32 cellular contexts compared by ENCODE assay signal in genomic region chr7:84044834-84045233, GRCh38.
"Had no signal": no experiment of that assay in that cellular context is flagged by ENCODE, and none has a peak within 500 bp of the region (broad histone marks: within the 10 kb centered on the region; RNA-seq: fewer than 3 reads in every experiment).

No MANE protein-coding gene starts in this region.

- H3K4me1 Mint-ChIP-seq: activated CD4-positive, alpha-beta T cell treated with anti-CD3 and anti-CD28 coated beads for 36 hours; activated CD4-positive, alpha-beta T cell treated with anti-CD3 and anti-CD28 coated beads, Interleukin-2, amount 10 ng/mL, durations not matched to agents 7 days and 5 days had no signal

- H3K9me3 ChIP-seq: adrenal gland, body of pancreas, breast epithelium, SJCRH30 had no signal

- H3K27ac Mint-ChIP-seq: activated CD4-positive, alpha-beta T cell treated with anti-CD3 and anti-CD28 coated beads for 36 hours; activated CD4-positive, alpha-beta T cell treated with anti-CD3 and anti-CD28 coated beads, Interleukin-2, amount 10 ng/mL, durations not matched to agents 7 days and 5 days; activated CD8-positive, alpha-beta T cell treated with anti-CD3 and anti-CD28 coated beads, Interleukin-2, amount 10 ng/mL, durations not matched to agents 7 days and 5 days; activated naive CD4-positive, alpha-beta T cell treated with anti-CD3 and anti-CD28 coated beads for 36 hours; activated naive CD4-positive, alpha-beta T cell treated with anti-CD3 and anti-CD28 coated beads, Interleukin-2, amount 50 U/mL, for 72 hours; activated T-cell treated with anti-CD3 and anti-CD28 coated beads, Interleukin-2, amount 50 U/mL, for 24 hours; activated T-helper 1 cell treated with anti-CD3 and anti-CD28 coated beads, Interleukin-12 subunit alpha, Interleukin-12 subunit beta, Interleukin-2, Interleukin-4 antibody, amounts not matched to agents 30 ng/mL and 10 ng/mL and 1 ng/mL, durations not matched to agents 14 hours and 24 hours and 36 hours; T-helper 1 cell treated with Interleukin-12 subunit alpha and Interleukin-12 subunit beta and Interleukin-4 antibody, amounts not matched to agents 30 μg/mL and 1 μg/mL, for 36 hours; T-helper 2 cell treated with Interferon-gamma antibody and Interleukin-4, amounts not matched to agents 5 μg/mL and 100 μg/mL, for 36 hours had no signal

- H3K4me3 ChIP-seq: adrenal gland, body of pancreas, breast epithelium, SJCRH30, SK-N-MC had no signal

- H3K27ac ChIP-seq: adrenal gland, body of pancreas, breast epithelium, SJCRH30, SK-N-MC had no signal

- H3K9me3 Mint-ChIP-seq: activated CD4-positive, alpha-beta T cell treated with anti-CD3 and anti-CD28 coated beads, Interleukin-2, amount 10 ng/mL, durations not matched to agents 7 days and 5 days; activated naive CD4-positive, alpha-beta T cell treated with anti-CD3 and anti-CD28 coated beads for 36 hours; activated naive CD4-positive, alpha-beta T cell treated with anti-CD3 and anti-CD28 coated beads, Interleukin-2, amount 50 U/mL, for 72 hours; activated T-cell treated with anti-CD3 and anti-CD28 coated beads, Interleukin-2, amount 50 U/mL, for 24 hours; activated T-helper 1 cell treated with anti-CD3 and anti-CD28 coated beads, Interleukin-12 subunit alpha, Interleukin-12 subunit beta, Interleukin-2, Interleukin-4 antibody, amounts not matched to agents 30 ng/mL and 10 ng/mL and 1 ng/mL, durations not matched to agents 14 hours and 24 hours and 36 hours; T-helper 1 cell treated with Interleukin-12 subunit alpha and Interleukin-12 subunit beta and Interleukin-4 antibody, amounts not matched to agents 30 μg/mL and 1 μg/mL, for 36 hours; T-helper 2 cell treated with Interferon-gamma antibody and Interleukin-4, amounts not matched to agents 5 μg/mL and 100 μg/mL, for 36 hours had no signal

- DNase-seq: activated CD4-positive, alpha-beta T cell treated with anti-CD3 and anti-CD28 coated beads for 36 hours; activated CD4-positive, alpha-beta T cell treated with anti-CD3 and anti-CD28 coated beads, Interleukin-2, amount 10 ng/mL, durations not matched to agents 7 days and 5 days; activated CD4-positive, alpha-beta T cell treated with anti-CD3 and anti-CD28 coated beads, Interleukin-2, amount 50 U/mL, for 48 hours; activated CD8-positive, alpha-beta T cell treated with anti-CD3 and anti-CD28 coated beads, Interleukin-2, amount 10 ng/mL, durations not matched to agents 7 days and 5 days; activated gamma-delta T cell treated with Interleukin-2 at 50 U/mL for 16 hours; activated naive CD4-positive, alpha-beta T cell treated with anti-CD3 and anti-CD28 coated beads for 36 hours; activated T-cell treated with anti-CD3 and anti-CD28 coated beads, Interleukin-2, amount 50 U/mL, for 24 hours; adrenal gland; body of pancreas; caudate nucleus; NCI-H1092 treated with DMSO at 0.1 percent for 48 hours; NCI-H1417; NCI-H146; NCI-H187; NCI-H2029 treated with DMSO at 0.1 percent for 48 hours; NCI-H2107; NCI-H2171; NCI-H510A; NCI-H526; NCI-H748 treated with DMSO at 0.1 percent for 48 hours; NK-92 treated with Interleukin-12 subunit alpha and Interleukin-12 subunit beta, amount 100 ng/mL, for 24 hours; SHP77; SJCRH30 had no signal

- H3K36me3 ChIP-seq: adrenal gland, breast epithelium, SJCRH30 had no signal

- H3K27me3 ChIP-seq: adrenal gland, body of pancreas, breast epithelium, SJCRH30 had no signal

- ATAC-seq: activated CD4-positive, alpha-beta T cell treated with anti-CD3 and anti-CD28 coated beads for 36 hours; activated CD4-positive, CD25-positive, alpha-beta regulatory T cell treated with anti-CD3 and anti-CD28 coated beads, Interleukin-2, amount 50 U/mL, for 24 hours; activated CD8-positive, alpha-beta T cell treated with anti-CD3 and anti-CD28 coated beads, Interleukin-2, amount 10 ng/mL, durations not matched to agents 7 days and 5 days; activated naive CD4-positive, alpha-beta T cell treated with anti-CD3 and anti-CD28 coated beads, Interleukin-2, amount 50 U/mL, for 72 hours; body of pancreas had no signal

- H3K36me3 Mint-ChIP-seq: activated naive CD4-positive, alpha-beta T cell treated with anti-CD3 and anti-CD28 coated beads, Interleukin-2, amount 50 U/mL, for 72 hours had no signal

- H3K27me3 Mint-ChIP-seq: activated CD4-positive, alpha-beta T cell treated with anti-CD3 and anti-CD28 coated beads for 36 hours; activated T-cell treated with anti-CD3 and anti-CD28 coated beads, Interleukin-2, amount 50 U/mL, for 24 hours had no signal

- H3K4me3 Mint-ChIP-seq: activated CD4-positive, alpha-beta T cell treated with anti-CD3 and anti-CD28 coated beads for 36 hours; activated CD4-positive, alpha-beta T cell treated with anti-CD3 and anti-CD28 coated beads, Interleukin-2, amount 10 ng/mL, durations not matched to agents 7 days and 5 days; activated CD8-positive, alpha-beta T cell treated with anti-CD3 and anti-CD28 coated beads, Interleukin-2, amount 10 ng/mL, durations not matched to agents 7 days and 5 days; activated naive CD4-positive, alpha-beta T cell treated with anti-CD3 and anti-CD28 coated beads for 36 hours; activated T-cell treated with anti-CD3 and anti-CD28 coated beads, Interleukin-2, amount 50 U/mL, for 24 hours; activated T-helper 1 cell treated with anti-CD3 and anti-CD28 coated beads, Interleukin-12 subunit alpha, Interleukin-12 subunit beta, Interleukin-2, Interleukin-4 antibody, amounts not matched to agents 30 ng/mL and 10 ng/mL and 1 ng/mL, durations not matched to agents 14 hours and 24 hours and 36 hours; T-helper 1 cell treated with Interleukin-12 subunit alpha and Interleukin-12 subunit beta and Interleukin-4 antibody, amounts not matched to agents 30 μg/mL and 1 μg/mL, for 36 hours; T-helper 2 cell treated with Interferon-gamma antibody and Interleukin-4, amounts not matched to agents 5 μg/mL and 100 μg/mL, for 36 hours had no signal

- FAIRE-seq: astrocyte, TTC549 had no signal

- H3K4me1 ChIP-seq: adrenal gland, body of pancreas, breast epithelium had no signal
